ENCODE assay signal across 8 cellular contexts in genomic region chr2:238202326-238203103, GRCh38. TPM values are rescaled to one million over a fixed set of nuclear protein-coding genes. Genes with fewer than 3 reads are reported as not detected.
DNase-seq lines count a peak whose midpoint lies in the region; ATAC-seq and TF ChIP-seq lines count a peak whose summit lies in the region.

No MANE protein-coding gene starts in this region.

- no peaks in the 10 kb centered on the region for H3K27me3 ChIP-seq in heart right ventricle

- ATAC-seq in heart right ventricle (no peak), mucosa of descending colon (no peak), GM21529 (IDR thresholded peaks at IDR 0.05; ENCODE audit: unreplicated experiment) (no peak)

- H3K4me1 ChIP-seq in heart right ventricle (peaks cover 9 to 46% (median 38%) of the 10 kb centered on the region in 9 donors), mucosa of descending colon (ENCODE audit: low read depth) (peaks cover 25% of the 10 kb centered on the region)

- no peak for DNase-seq in heart right ventricle
- no peak for DNase-seq in cardiac septum (ENCODE audit: low spot score)
- peak; percentile 34 for DNase-seq in OCI-M1 (lab: John Stamatoyannopoulos, UW)
- no peak for DNase-seq in mucosa of descending colon
- no peak for DNase-seq in posterior vena cava (ENCODE audit: low spot score)
- DNase-seq in NCI-H128 (lab: John Stamatoyannopoulos, UW; ENCODE audit: unreplicated experiment): no peak

- H3K4me3 ChIP-seq in heart right ventricle (peak overlapping the region; percentile 33 to 81 (median 72)), mucosa of descending colon (peak overlapping the region; percentile 93)

- H3K27ac ChIP-seq in heart right ventricle (peak overlapping the region; percentile 78 to 99 (median 92)), cingulate gyrus (ENCODE audit: low read depth, low read length) (peak overlapping the region; percentile 39)

- TF ChIP-seq CTCF in heart right ventricle (IDR thresholded peaks at IDR 0.05) (no peak), mucosa of descending colon (IDR thresholded peaks at IDR 0.05) (no peak)

- no peaks in the 10 kb centered on the region for H3K9me3 ChIP-seq in heart right ventricle
- H3K9me3 ChIP-seq in mucosa of descending colon: no peaks in the 10 kb centered on the region

- 8 to 10% methylated on average over 30 of the region's 30 CpGs for WGBS in heart right ventricle, 2 donors

- intact Hi-C loops in heart right ventricle (cut with DNase I) (no loop called here), cardiac septum (cut with DNase I) (loop anchor here (2.0 kb wide), 1 partner anchor 142 kb away; the partner anchor contains the start of gene SCLY), mucosa of descending colon (cut with DNase I, micrococcal nuclease) (no loop called here), posterior vena cava (cut with DNase I) (no loop called here)

- H3K36me3 ChIP-seq in heart right ventricle (no peaks in the 10 kb centered on the region), mucosa of descending colon (ENCODE audit: low read depth) (no peaks in the 10 kb centered on the region)

RNA-seq across cellular contexts. Expression of gene ILKAP, which starts 1.0 kb away (rescaled TPM):
- total RNA-seq in heart right ventricle (10 to 100 TPM; 19.6 to 31.0 (median 24.2) TPM), cardiac septum (29.5 TPM), mucosa of descending colon (10 to 100 TPM; 33.2 to 55.7 (median 39.9) TPM), posterior vena cava (10 to 100 TPM; 32.2 to 34.9 TPM)
- polyA plus RNA-seq in heart right ventricle: 10 to 100 TPM; 38.0 to 83.9 TPM

RNA-seq across cellular contexts. Expression of gene HES6, which starts 37.3 kb away (rescaled TPM):
- total RNA-seq in heart right ventricle (1 to 10 TPM; 1.1 to 3.9 (median 1.9) TPM), cardiac septum (2.7 TPM), mucosa of descending colon (10 to 100 TPM; 21.9 to 63.5 (median 25.7) TPM), posterior vena cava (1 to 10 TPM; 2.3 to 6.9 TPM)
- 1 to 10 TPM; 3.9 to 6.9 TPM for polyA plus RNA-seq in heart right ventricle

RNA-seq across cellular contexts. Expression of gene ERFE, which starts 43.7 kb away (rescaled TPM):
- total RNA-seq in heart right ventricle: 1 to 10 TPM in 1 of 10 donors, under 1 TPM in 3, not detected in 6; 0.11 to 1.3 (median 0.60) TPM
- polyA plus RNA-seq in heart right ventricle: under 1 TPM in 1 of 2 donors, not detected in 1; 0.68 TPM
- total RNA-seq in cardiac septum: 0.62 TPM
- total RNA-seq in mucosa of descending colon: under 1 TPM; 0.38 to 0.58 (median 0.51) TPM
- total RNA-seq in posterior vena cava: 1 to 10 TPM in 1 of 2 donors, under 1 TPM in 1; 0.79 to 2.3 TPM
